18 cellular contexts compared by ENCODE assay signal in genomic region chr4:7677086-7677485, GRCh38.
"Had no signal": no experiment of that assay in that cellular context is flagged by ENCODE, and none has a peak within 500 bp of the region (broad histone marks: within the 10 kb centered on the region; RNA-seq: fewer than 3 reads in every experiment).

No MANE protein-coding gene starts in this region.

- H3K27me3 ChIP-seq: body of pancreas, esophagus muscularis mucosa, hepatocyte, ovary, tibial nerve had no signal

- ATAC-seq: activated CD4-positive, alpha-beta T cell treated with anti-CD3 and anti-CD28 coated beads for 36 hours; body of pancreas; left lobe of liver; stimulated activated naive CD8-positive, alpha-beta T cell treated with anti-CD3 and anti-CD28 coated beads, Interleukin-15, amount 100 ng/mL, for 72 hours; WTC11 had no signal

- H3K4me3 ChIP-seq: body of pancreas, esophagus muscularis mucosa, hepatocyte, ovary, prostate gland, tibial nerve had no signal

- H3K4me1 Mint-ChIP-seq: activated CD4-positive, alpha-beta T cell treated with anti-CD3 and anti-CD28 coated beads for 36 hours; activated naive CD4-positive, alpha-beta T cell treated with anti-CD3 and anti-CD28 coated beads, Interleukin-2, amount 50 U/mL, for 24 hours; stimulated activated naive CD8-positive, alpha-beta T cell treated with anti-CD3 and anti-CD28 coated beads, Interleukin-15, amount 100 ng/mL, for 72 hours; WTC11 had no signal

- H3K27ac Mint-ChIP-seq: activated CD4-positive, alpha-beta T cell treated with anti-CD3 and anti-CD28 coated beads for 36 hours; activated naive CD4-positive, alpha-beta T cell treated with anti-CD3 and anti-CD28 coated beads, Interleukin-2, amount 50 U/mL, for 24 hours; T-helper 1 cell treated with Interleukin-12 subunit alpha and Interleukin-12 subunit beta and Interleukin-4 antibody, amounts not matched to agents 30 μg/mL and 1 μg/mL, for 36 hours; WTC11 had no signal

- DNase-seq: activated CD4-positive, alpha-beta T cell treated with anti-CD3 and anti-CD28 coated beads for 36 hours; activated CD4-positive, alpha-beta T cell treated with anti-CD3 and anti-CD28 coated beads, Interleukin-2, amount 50 U/mL, for 48 hours; activated gamma-delta T cell treated with Interleukin-2 at 50 U/mL for 16 hours; body of pancreas; effector memory CD4-positive, alpha-beta T cell; immature natural killer cell; ovary; stimulated activated CD4-positive, alpha-beta T cell treated with anti-CD3 and anti-CD28 coated beads, Interleukin-12 subunit alpha, Interleukin-12 subunit beta, amount 100 ng/mL, for 4 hours; stimulated activated naive CD8-positive, alpha-beta T cell treated with anti-CD3 and anti-CD28 coated beads, Interleukin-15, amount 100 ng/mL, for 72 hours; T1000 had no signal

- H3K36me3 Mint-ChIP-seq: activated naive CD4-positive, alpha-beta T cell treated with anti-CD3 and anti-CD28 coated beads, Interleukin-2, amount 50 U/mL, for 24 hours had no signal

- H3K27ac ChIP-seq: body of pancreas, esophagus muscularis mucosa, hepatocyte, ovary, prostate gland had no signal

- H3K4me1 ChIP-seq: body of pancreas, prostate gland had no signal

- H3K36me3 ChIP-seq: esophagus muscularis mucosa, ovary, prostate gland had no signal

- H3K9me3 Mint-ChIP-seq: activated naive CD4-positive, alpha-beta T cell treated with anti-CD3 and anti-CD28 coated beads, Interleukin-2, amount 50 U/mL, for 24 hours; immature natural killer cell; T-helper 1 cell treated with Interleukin-12 subunit alpha and Interleukin-12 subunit beta and Interleukin-4 antibody, amounts not matched to agents 30 μg/mL and 1 μg/mL, for 36 hours had no signal

- H3K9me3 ChIP-seq: esophagus muscularis mucosa, ovary, prostate gland had no signal

- H3K4me3 Mint-ChIP-seq: activated CD4-positive, alpha-beta T cell treated with anti-CD3 and anti-CD28 coated beads for 36 hours; activated naive CD4-positive, alpha-beta T cell treated with anti-CD3 and anti-CD28 coated beads, Interleukin-2, amount 50 U/mL, for 24 hours; stimulated activated naive CD8-positive, alpha-beta T cell treated with anti-CD3 and anti-CD28 coated beads, Interleukin-15, amount 100 ng/mL, for 72 hours; T-helper 1 cell treated with Interleukin-12 subunit alpha and Interleukin-12 subunit beta and Interleukin-4 antibody, amounts not matched to agents 30 μg/mL and 1 μg/mL, for 36 hours; WTC11 had no signal
